Comparison of ENCODE assay signal across 9 cellular contexts in genomic region chr4:2689825-2690700, GRCh38.
DNase-seq lines count a peak whose midpoint lies in the region; ATAC-seq, FAIRE-seq and TF ChIP-seq lines count a peak whose summit lies in the region.
"Had no signal": no experiment of that assay in that cellular context is flagged by ENCODE, and none has a peak within 500 bp of the region (broad histone marks: within the 10 kb centered on the region; RNA-seq: fewer than 3 reads in every experiment).

No MANE protein-coding gene starts in this region.

- H3K36me3 Mint-ChIP-seq in CD8-positive, alpha-beta T cell = peaks cover 93% of the 10 kb centered on the region
- H3K36me3 Mint-ChIP-seq in glutamatergic neuron (ENCODE audit: unreplicated experiment) = peaks cover 9% of the 10 kb centered on the region

- TF ChIP-seq CTCF in CD8-positive, alpha-beta T cell (IDR thresholded peaks at IDR 0.05) = no peak
- TF ChIP-seq CTCF in glutamatergic neuron (IDR thresholded peaks at IDR 0.05; ENCODE audit: partially characterized antibody, unreplicated experiment) = no peak
- TF ChIP-seq CTCF in GM13976 (IDR thresholded peaks at IDR 0.05; ENCODE audit: borderline replicate concordance, control extremely low read depth, extremely low read depth, insufficient read depth, missing control alignments) = no peak

- no peaks in the 10 kb centered on the region for H3K27me3 Mint-ChIP-seq in CD8-positive, alpha-beta T cell (ENCODE audit: low read depth)
- H3K27me3 Mint-ChIP-seq in glutamatergic neuron (ENCODE audit: unreplicated experiment) = peaks cover 28% of the 10 kb centered on the region

- peaks cover 2% of the 10 kb centered on the region for H3K4me1 Mint-ChIP-seq in CD8-positive, alpha-beta T cell (ENCODE audit: low read depth)
- peaks cover 56% of the 10 kb centered on the region for H3K4me1 Mint-ChIP-seq in glutamatergic neuron (ENCODE audit: low read depth, unreplicated experiment)

- H3K9me3 Mint-ChIP-seq in CD8-positive, alpha-beta T cell = no peaks in the 10 kb centered on the region
- peaks cover 26% of the 10 kb centered on the region for H3K9me3 Mint-ChIP-seq in glutamatergic neuron (ENCODE audit: unreplicated experiment)

- no peaks in the 10 kb centered on the region for H3K4me1 ChIP-seq in CD8-positive, alpha-beta T cell (ENCODE audit: insufficient read depth, low read length)

- peak in 4 of 7 experiments; percentile 16 to 55 (median 32) for DNase-seq in CD8-positive, alpha-beta T cell
- DNase-seq in RCC 7860 (ENCODE audit: low spot score) (peak; percentile 92), glutamatergic neuron (peak; percentile 42), GM13976 (ENCODE audit: low spot score) (no peak), NCI-H2227 treated with DMSO at 0.1 percent for 48 hours (lab: John Stamatoyannopoulos, UW) (no peak), DMS 273 (lab: John Stamatoyannopoulos, UW; ENCODE audit: unreplicated experiment) (no peak), Right ventricle myocardium superior (no peak)

- H3K9me3 ChIP-seq in CD8-positive, alpha-beta T cell (ENCODE audit: low read length) = no peaks in the 10 kb centered on the region

- no peaks in the 10 kb centered on the region for H3K27me3 ChIP-seq in CD8-positive, alpha-beta T cell (ENCODE audit: insufficient read depth, low read length)
- H3K27me3 ChIP-seq: dorsolateral prefrontal cortex had no signal

- no peak overlapping the region for H3K4me3 ChIP-seq in CD8-positive, alpha-beta T cell (ENCODE audit: low read depth, low read length)
- H3K4me3 ChIP-seq: dorsolateral prefrontal cortex had no signal

- intact Hi-C loops in CD8-positive, alpha-beta T cell (cut with DNase I, micrococcal nuclease) = no loop called here
- intact Hi-C loops in Right ventricle myocardium superior (cut with DNase I) = no loop called here

- no peak overlapping the region for H3K27ac ChIP-seq in CD8-positive, alpha-beta T cell (ENCODE audit: low read depth, low read length)
- H3K27ac ChIP-seq: dorsolateral prefrontal cortex had no signal

- peak overlapping the region; percentile 75 for H3K27ac Mint-ChIP-seq in CD8-positive, alpha-beta T cell
- peak overlapping the region; percentile 89 for H3K27ac Mint-ChIP-seq in glutamatergic neuron (ENCODE audit: unreplicated experiment)

- in situ Hi-C loops in GM13976 (cut with MboI; ENCODE audit: low sequenced_read_pairs, unreplicated experiment) = no loop called here

- peak; percentile 79 for FAIRE-seq in RCC 7860 (lab: Jason Lieb, UNC)

- no peak overlapping the region for H3K4me3 Mint-ChIP-seq in CD8-positive, alpha-beta T cell
- peak overlapping the region; percentile 46 for H3K4me3 Mint-ChIP-seq in glutamatergic neuron (ENCODE audit: unreplicated experiment)

- peak; percentile 77 for ATAC-seq in CD8-positive, alpha-beta T cell
- ATAC-seq in GM21423 (IDR thresholded peaks at IDR 0.05; ENCODE audit: unreplicated experiment) = peak; percentile 70
- no peak for ATAC-seq in Right ventricle myocardium superior (ENCODE audit: poor library complexity)

- POLR2A ChIA-PET in CD8-positive, alpha-beta T cell (lab: Charles Lee) = no interaction called here

- peaks cover 56% of the 10 kb centered on the region for H3K36me3 ChIP-seq in CD8-positive, alpha-beta T cell (ENCODE audit: insufficient read depth, low read length)

- CTCF ChIA-PET in CD8-positive, alpha-beta T cell (lab: Charles Lee) = interaction anchor here (1.0 kb wide), 1 partner anchor 24 kb away, joined by 5 read pairs; no protein-coding TSS in a partner anchor

Comparison
In these comparisons a context has a peak if more than half of its experiments do, and no peak if none do; other contexts are left out.
1. DNase-seq: peak in CD8-positive, alpha-beta T cell (4 of 7), RCC 7860 (single experiment) and glutamatergic neuron (single experiment); none in GM13976 (single experiment), NCI-H2227 treated with DMSO at 0.1 percent for 48 hours (single experiment), DMS 273 (single experiment) and Right ventricle myocardium superior (single experiment).